In genomic region chr18:53147472-53147871, GRCh38 we compare ENCODE assay signal across 7 cellular contexts.
"Had no signal": no experiment of that assay in that cellular context is flagged by ENCODE, and none has a peak within 500 bp of the region (broad histone marks: within the 10 kb centered on the region; RNA-seq: fewer than 3 reads in every experiment).

No MANE protein-coding gene starts in this region.

- H3K27ac Mint-ChIP-seq: GM23338, HFFc6 had no signal

- H3K9me3 ChIP-seq: HAP-1 had no signal

- H3K36me3 ChIP-seq: HAP-1 had no signal

- DNase-seq: H7, HFFc6, IMR-90, KG1 had no signal

- H3K4me1 ChIP-seq: HAP-1 had no signal

- H3K4me1 Mint-ChIP-seq: GM23338 had no signal

- H3K9me3 Mint-ChIP-seq: GM23338 had no signal

- H3K4me3 Mint-ChIP-seq: GM23338, HFFc6 had no signal

- H3K4me3 ChIP-seq: GM23338, HAP-1, K562 had no signal
